In genomic region chr2:241558532-241559488, GRCh38 we compare ENCODE assay signal across 8 cellular contexts. TPM values are rescaled to one million over a fixed set of nuclear protein-coding genes. Genes with fewer than 3 reads are reported as not detected.
DNase-seq lines count a peak whose midpoint lies in the region; ATAC-seq and TF ChIP-seq lines count a peak whose summit lies in the region.

TSS of gene BOK (plus strand) at chr2:241558745. CDS start at chr2:241559484, 739 bp downstream.

- peak within 1 kb of the TSS in 1 of 2 donors; percentile 65 for H3K9ac ChIP-seq in mucosa of rectum (ENCODE audit: low read depth in 1 of 2, low read length in 2 of 2)

- ATAC-seq in GM19467 (IDR thresholded peaks at IDR 0.05; ENCODE audit: unreplicated experiment): no peak

- H3K4me3 ChIP-seq in HFF-Myc (replicated peaks; ENCODE audit: low read depth, low read length) (peak within 1 kb of the TSS; percentile 65), esophagus muscularis mucosa (peak within 1 kb of the TSS; percentile 66 to 87 (median 79)), mucosa of rectum (ENCODE audit: low read length in 2 of 2) (peak within 1 kb of the TSS; percentile 57 to 66), tibial nerve (peak within 1 kb of the TSS; percentile 37 to 77 (median 46))

- H3K27ac ChIP-seq in VCaP: peak within 1 kb of the TSS; percentile 97
- peak within 1 kb of the TSS; percentile 75 to 90 (median 84) for H3K27ac ChIP-seq in esophagus muscularis mucosa (replicated peaks in 1 of 4)
- H3K27ac ChIP-seq in mucosa of rectum (ENCODE audit: low read depth in 2 of 2, low read length in 2 of 2): peak within 1 kb of the TSS in 1 of 2 donors; percentile 23
- peak within 1 kb of the TSS; percentile 56 to 89 (median 66) for H3K27ac ChIP-seq in tibial nerve

- DNase-seq in AG20443 (ENCODE audit: low spot score) (peak; percentile 87), HFF-Myc (ENCODE audit: extremely low read depth, low read depth) (peak; percentile 30), esophagus muscularis mucosa (ENCODE audit: extremely low spot score) (no peak), tibial nerve (ENCODE audit: low spot score in 2 of 2) (no peak), H4 (ENCODE audit: low spot score) (no peak)

- intact Hi-C loops in esophagus muscularis mucosa (cut with DNase I): no loop called here

- TF ChIP-seq CTCF in HFF-Myc (IDR thresholded peaks at IDR 0.05; ENCODE audit: low read depth, low read length, missing control alignments) (no peak), VCaP (conservative IDR thresholded peaks at IDR 0.05) (no peak), esophagus muscularis mucosa (IDR thresholded peaks at IDR 0.05) (no peak), tibial nerve (IDR thresholded peaks at IDR 0.05) (no peak)

- no peak for TF ChIP-seq POLR2A in esophagus muscularis mucosa (IDR thresholded peaks at IDR 0.05; ENCODE audit: low read depth)
- TF ChIP-seq POLR2A in tibial nerve (IDR thresholded peaks at IDR 0.05): peak in 1 of 2 donors; percentile 27

- peaks cover 35 to 57% (median 54%) of the 10 kb centered on the region in 4 donors for H3K4me1 ChIP-seq in esophagus muscularis mucosa
- H3K4me1 ChIP-seq in mucosa of rectum (ENCODE audit: control insufficient read depth in 2 of 2, insufficient read depth in 2 of 2, low read length in 2 of 2): peaks cover 3 to 10% of the 10 kb centered on the region in 2 donors
- peaks cover 0 to 52% (median 16%) of the 10 kb centered on the region in 4 donors for H3K4me1 ChIP-seq in tibial nerve

- H3K9me3 ChIP-seq in esophagus muscularis mucosa (peaks cover 0 to 21% (median 2%) of the 10 kb centered on the region in 4 donors), mucosa of rectum (ENCODE audit: control insufficient read depth in 2 of 2, low read length in 2 of 2) (no peaks in the 10 kb centered on the region), tibial nerve (peaks cover 0 to 28% (median 3%) of the 10 kb centered on the region in 4 donors)

- peaks cover 0 to 17% (median 0%) of the 10 kb centered on the region in 4 donors for H3K27me3 ChIP-seq in esophagus muscularis mucosa
- peaks cover 7 to 14% of the 10 kb centered on the region in 2 donors for H3K27me3 ChIP-seq in mucosa of rectum (ENCODE audit: control insufficient read depth in 2 of 2, insufficient read depth in 2 of 2, low read length in 2 of 2)
- peaks cover 0 to 13% of the 10 kb centered on the region in 2 donors for H3K27me3 ChIP-seq in tibial nerve

- TF ChIP-seq EP300 in esophagus muscularis mucosa (IDR thresholded peaks at IDR 0.05): no peak
- TF ChIP-seq EP300 in tibial nerve (IDR thresholded peaks at IDR 0.05): no peak

- WGBS in esophagus muscularis mucosa: 3% methylated on average over 13 of the region's 124 CpGs
- 1 to 2% methylated on average over 54 to 61 of the region's 124 CpGs for WGBS in tibial nerve, 2 donors

- H3K36me3 ChIP-seq in esophagus muscularis mucosa (peaks cover 0 to 14% (median 10%) of the 10 kb centered on the region in 4 donors), mucosa of rectum (ENCODE audit: control insufficient read depth in 2 of 2, insufficient read depth in 2 of 2, low read length in 2 of 2) (no peaks in the 10 kb centered on the region), tibial nerve (peaks cover 0 to 15% (median 0%) of the 10 kb centered on the region in 3 donors)

RNA-seq across cellular contexts. Expression of gene BOK, which starts in this region (rescaled TPM):
- total RNA-seq in esophagus muscularis mucosa: 100 to 1,000 TPM in 1 of 4 donors, 10 to 100 TPM in 3; 55.8 to 118 (median 73.7) TPM
- total RNA-seq in tibial nerve: 10 to 100 TPM; 49.6 to 81.6 (median 71.4) TPM
- 1.2 and 2.3 TPM in 2 replicates for total RNA-seq in H4 (2014; rRNA removed; shearing (Covaris generic))

Comparison
In these comparisons a context has a peak if more than half of its experiments do, and no peak if none do; other contexts are left out.
1. RNA of gene BOK (total RNA-seq): 55.8 to 118 TPM in esophagus muscularis mucosa and 49.6 to 81.6 TPM in tibial nerve; 1.2 to 2.3 TPM in H4; every median in the first group is over 10 times any median in the second.
2. DNase-seq: peak in AG20443 (single experiment) and HFF-Myc (single experiment); none in esophagus muscularis mucosa (single experiment), tibial nerve (0 of 2) and H4 (single experiment).
3. Peak in every context shown above with its lines, with median percentiles within 50 percentile points of each other: H3K4me3 ChIP-seq.